In genomic region chr12:94282675-94283074, GRCh38 we compare ENCODE assay signal across 9 cellular contexts.
DNase-seq lines count a peak whose midpoint lies in the region; ATAC-seq lines count a peak whose summit lies in the region.
"Had no signal": no experiment of that assay in that cellular context is flagged by ENCODE, and none has a peak within 500 bp of the region (broad histone marks: within the 10 kb centered on the region; RNA-seq: fewer than 3 reads in every experiment).

No MANE protein-coding gene starts in this region.

- peaks cover 7 to 12% of the 10 kb centered on the region in 2 donors for H3K36me3 Mint-ChIP-seq in activated naive CD4-positive, alpha-beta T cell treated with anti-CD3 and anti-CD28 coated beads, Interleukin-2, amount 50 U/mL, for 72 hours
- H3K36me3 Mint-ChIP-seq in naive thymus-derived CD8-positive, alpha-beta T cell: peaks cover 0 to 57% (median 17%) of the 10 kb centered on the region in 3 donors

- no peaks in the 10 kb centered on the region for H3K9me3 Mint-ChIP-seq in activated naive CD4-positive, alpha-beta T cell treated with anti-CD3 and anti-CD28 coated beads, Interleukin-2, amount 50 U/mL, for 72 hours
- no peaks in the 10 kb centered on the region for H3K9me3 Mint-ChIP-seq in naive thymus-derived CD8-positive, alpha-beta T cell

- POLR2A ChIA-PET in naive thymus-derived CD8-positive, alpha-beta T cell (lab: Charles Lee): interaction anchor here (2.3 kb wide), 1 partner anchor 20 kb away, joined by 5 read pairs; no protein-coding TSS in a partner anchor

- H3K27me3 Mint-ChIP-seq in naive thymus-derived CD8-positive, alpha-beta T cell: no peaks in the 10 kb centered on the region

- H3K4me3 Mint-ChIP-seq in naive thymus-derived CD8-positive, alpha-beta T cell: peak overlapping the region; percentile 2 to 84 (median 60)

- H3K27ac Mint-ChIP-seq in activated naive CD4-positive, alpha-beta T cell treated with anti-CD3 and anti-CD28 coated beads, Interleukin-2, amount 50 U/mL, for 72 hours: peak overlapping the region; percentile 66 to 90
- H3K27ac Mint-ChIP-seq in naive thymus-derived CD8-positive, alpha-beta T cell: peak overlapping the region; percentile 77 to 94 (median 84)

- ATAC-seq in activated naive CD4-positive, alpha-beta T cell treated with anti-CD3 and anti-CD28 coated beads, Interleukin-2, amount 50 U/mL, for 72 hours: peak; percentile 63 to 70
- ATAC-seq in naive thymus-derived CD8-positive, alpha-beta T cell: peak; percentile 69 to 94
- no peak for ATAC-seq in GM19455 (IDR thresholded peaks at IDR 0.05; ENCODE audit: unreplicated experiment)
- ATAC-seq in GM18498 (IDR thresholded peaks at IDR 0.05; ENCODE audit: unreplicated experiment): no peak

- DNase-seq in stimulated activated CD8-positive, alpha-beta memory T cell treated with anti-CD3 and anti-CD28 coated beads, Interleukin-15, amount 100 ng/mL, for 1 hour (ENCODE audit: low read depth): peak; percentile 7
- no peak for DNase-seq in stimulated activated CD8-positive, alpha-beta memory T cell treated with anti-CD3 and anti-CD28 coated beads, Interleukin-4, amount 100 ng/mL, for 48 hours
- DNase-seq in activated naive CD4-positive, alpha-beta T cell treated with anti-CD3 and anti-CD28 coated beads, Interleukin-2, amount 50 U/mL, for 72 hours (ENCODE audit: low spot score in 2 of 2): no peak
- DNase-seq in naive thymus-derived CD8-positive, alpha-beta T cell: peak in 6 of 10 donors; percentile 16 to 48 (median 36)
- DNase-seq in NCI-H345 (lab: John Stamatoyannopoulos, UW): no peak
- DNase-seq in OCI-M2 (lab: John Stamatoyannopoulos, UW; ENCODE audit: unreplicated experiment): no peak
- DNase-seq: colonic mucosa had no signal

- H3K4me1 Mint-ChIP-seq in naive thymus-derived CD8-positive, alpha-beta T cell: peaks cover 21 to 27% (median 23%) of the 10 kb centered on the region in 4 donors

Comparison
In these comparisons a context has a peak if more than half of its experiments do, and no peak if none do; other contexts are left out.
1. DNase-seq: peak in stimulated activated CD8-positive, alpha-beta memory T cell treated with anti-CD3 and anti-CD28 coated beads, Interleukin-15, amount 100 ng/mL, for 1 hour (single experiment) and naive thymus-derived CD8-positive, alpha-beta T cell (6 of 10); none in stimulated activated CD8-positive, alpha-beta memory T cell treated with anti-CD3 and anti-CD28 coated beads, Interleukin-4, amount 100 ng/mL, for 48 hours (single experiment), activated naive CD4-positive, alpha-beta T cell treated with anti-CD3 and anti-CD28 coated beads, Interleukin-2, amount 50 U/mL, for 72 hours (0 of 2), NCI-H345 (single experiment) and OCI-M2 (single experiment).
2. ATAC-seq: peak in activated naive CD4-positive, alpha-beta T cell treated with anti-CD3 and anti-CD28 coated beads, Interleukin-2, amount 50 U/mL, for 72 hours (2 of 2) and naive thymus-derived CD8-positive, alpha-beta T cell (2 of 2); none in GM19455 (single experiment) and GM18498 (single experiment).